8 cellular contexts compared by ENCODE assay signal in genomic region chr17:6651483-6652452, GRCh38. TPM values are rescaled to one million over a fixed set of nuclear protein-coding genes. Genes with fewer than 3 reads are reported as not detected.
A peak's percentile ranks its signal among the peaks of the same experiment; 100 is the strongest.
DNase-seq lines count a peak whose midpoint lies in the region; ATAC-seq, FAIRE-seq and TF ChIP-seq lines count a peak whose summit lies in the region.

TSS of gene C17orf100 (plus strand) at chr17:6651762. CDS start at chr17:6651914, 152 bp downstream.
TSS of gene MED31 (minus strand) at chr17:6651605. CDS start at chr17:6651528, 77 bp downstream.

- ATAC-seq in GM19035 (IDR thresholded peaks at IDR 0.05; ENCODE audit: unreplicated experiment) (peak; percentile 91), HG03342 (IDR thresholded peaks at IDR 0.05; ENCODE audit: unreplicated experiment) (peak; percentile 90)

- H3K4me1 ChIP-seq in keratinocyte (ENCODE audit: control insufficient read depth, extremely low read depth, insufficient read depth, low read length): peaks cover 48% of the 10 kb centered on the region

- peaks cover 9 to 10% of the 10 kb centered on the region in 2 experiments for H3K36me3 ChIP-seq in keratinocyte (ENCODE audit: control insufficient read depth in 2 of 2, extremely low read depth in 1 of 2, insufficient read depth in 2 of 2, low read length in 2 of 2)

- dilution Hi-C loops in keratinocyte (cut with MboI; ENCODE audit: extremely low pct_ligation_motif_present, low sequenced_read_pairs): no loop called here

- H3K27ac ChIP-seq in keratinocyte (ENCODE audit: control insufficient read depth, insufficient read depth, low read length): peak within 1 kb of the TSS; percentile 92

- no peaks in the 10 kb centered on the region for H4K20me1 ChIP-seq in keratinocyte (ENCODE audit: control insufficient read depth, extremely low read depth, insufficient read depth, low read length)

- H3K9me3 ChIP-seq in keratinocyte (ENCODE audit: control insufficient read depth, low read depth, low read length): no peaks in the 10 kb centered on the region

- H3K79me2 ChIP-seq in keratinocyte (ENCODE audit: control insufficient read depth, insufficient read depth, low read length): peaks cover 39% of the 10 kb centered on the region

- TF ChIP-seq CTCF in AG09309 (IDR thresholded peaks at IDR 0.05; ENCODE audit: control insufficient read depth, insufficient read depth, low read depth, low read length, missing control alignments): no peak
- no peak for TF ChIP-seq CTCF in keratinocyte (optimal IDR thresholded peaks at IDR 0.05 in 1 of 3, IDR thresholded peaks at IDR 0.05 in 1 of 3, conservative IDR thresholded peaks at IDR 0.05 in 1 of 3; ENCODE audit: extremely low read depth in 1 of 3, insufficient read depth in 2 of 3, low read length in 3 of 3)

- H3K4me3 ChIP-seq in AG09309 (ENCODE audit: control insufficient read depth, low read depth, low read length) (peak within 1 kb of the TSS; percentile 89), keratinocyte (ENCODE audit: control insufficient read depth in 2 of 3, extremely low read depth in 1 of 3, insufficient read depth in 2 of 3, low read depth in 1 of 3, low read length in 3 of 3) (peak within 1 kb of the TSS; percentile 80 to 97 (median 90))

- peak within 1 kb of the TSS; percentile 88 for H2AFZ ChIP-seq in keratinocyte (ENCODE audit: control insufficient read depth, low read length)

- no peaks in the 10 kb centered on the region for H3K9me1 ChIP-seq in keratinocyte (ENCODE audit: control insufficient read depth, extremely low read depth, insufficient read depth, low read length)

- no peaks in the 10 kb centered on the region for H3K27me3 ChIP-seq in keratinocyte (ENCODE audit: control insufficient read depth, extremely low read depth, insufficient read depth, low read length)

- FAIRE-seq in keratinocyte (lab: Jason Lieb, UNC): peak; percentile 69

- peak within 1 kb of the TSS; percentile 63 for H3K4me2 ChIP-seq in keratinocyte (ENCODE audit: control insufficient read depth, extremely low read depth, insufficient read depth, low read depth, low read length)

- DNase-seq in AG09309 (ENCODE audit: low read depth): peak; percentile 39
- peak; percentile 86 for DNase-seq in NCI-H446 treated with DMSO at 0.1 percent for 48 hours (lab: John Stamatoyannopoulos, UW)
- peak; percentile 96 for DNase-seq in activated CD4-positive, CD25-positive, alpha-beta regulatory T cell treated with anti-CD3 and anti-CD28 coated beads, Interleukin-2, amount 50 U/mL, for 72 hours
- peak; percentile 59 to 71 for DNase-seq in cerebellar nuclear complex (lab: John Stamatoyannopoulos, UW)
- DNase-seq in keratinocyte (ENCODE audit: low read depth, low spot score): no peak
- DNase-seq in stimulated activated CD4-positive, alpha-beta T cell treated with anti-CD3 and anti-CD28 coated beads, Interleukin-12 subunit alpha, Interleukin-12 subunit beta, amount 100 ng/mL, for 48 hours (ENCODE audit: low read depth in 2 of 3, low spot score in 1 of 3): peak; percentile 92 to 95 (median 94)

- H3K9ac ChIP-seq in keratinocyte (ENCODE audit: control insufficient read depth, extremely low read depth, insufficient read depth, low read length): peak within 1 kb of the TSS; percentile 96

RNA-seq across cellular contexts. Expression of gene C17orf100, which starts in this region (rescaled TPM):
- polyA plus RNA-seq in keratinocyte: 0.49 to 0.72 TPM (median 0.53 TPM) in 3 replicates
- not detected for polyA plus RNA-seq in keratinocyte (2011; ENCODE audit: low read depth)
- 0.56 and 0.69 TPM in 2 replicates for polyA plus RNA-seq in keratinocyte (2011; cell fraction: cytosol; rRNA removed)
- 0.65 and 0.78 TPM in 2 replicates for polyA plus RNA-seq in keratinocyte (2011; cell fraction: nucleus; rRNA removed)
- polyA plus RNA-seq in keratinocyte (2012; ENCODE audit: low replicate concordance): 1.5 and 2.1 TPM in 2 replicates
- 0.10 to 0.23 TPM in 2 of 3 replicates, not detected in the other for polyA minus RNA-seq in keratinocyte
- polyA minus RNA-seq in keratinocyte (2011; cell fraction: cytosol; rRNA and poly(A)+ RNA removed): not detected
- 0.63 and 0.85 TPM in 2 replicates for polyA minus RNA-seq in keratinocyte (2011; cell fraction: nucleus; rRNA and poly(A)+ RNA removed)

RNA-seq across cellular contexts. Expression of gene MED31, which starts in this region (rescaled TPM):
- polyA plus RNA-seq in keratinocyte: 21.7 to 49.0 TPM (median 30.6 TPM) in 3 replicates
- 11.7 TPM for polyA plus RNA-seq in keratinocyte (2011; ENCODE audit: low read depth)
- polyA plus RNA-seq in keratinocyte (2011; cell fraction: cytosol; rRNA removed): 17.8 and 43.6 TPM in 2 replicates
- polyA plus RNA-seq in keratinocyte (2011; cell fraction: nucleus; rRNA removed): 33.3 and 34.8 TPM in 2 replicates
- polyA plus RNA-seq in keratinocyte (2012; ENCODE audit: low replicate concordance): 21.5 and 26.7 TPM in 2 replicates
- polyA minus RNA-seq in keratinocyte: 4.6 to 7.8 TPM (median 5.8 TPM) in 3 replicates
- 3.3 TPM for polyA minus RNA-seq in keratinocyte (2011; cell fraction: cytosol; rRNA and poly(A)+ RNA removed)
- polyA minus RNA-seq in keratinocyte (2011; cell fraction: nucleus; rRNA and poly(A)+ RNA removed): 3.0 and 5.8 TPM in 2 replicates
